12 cellular contexts compared by ENCODE assay signal in the genomic region with DNA sequence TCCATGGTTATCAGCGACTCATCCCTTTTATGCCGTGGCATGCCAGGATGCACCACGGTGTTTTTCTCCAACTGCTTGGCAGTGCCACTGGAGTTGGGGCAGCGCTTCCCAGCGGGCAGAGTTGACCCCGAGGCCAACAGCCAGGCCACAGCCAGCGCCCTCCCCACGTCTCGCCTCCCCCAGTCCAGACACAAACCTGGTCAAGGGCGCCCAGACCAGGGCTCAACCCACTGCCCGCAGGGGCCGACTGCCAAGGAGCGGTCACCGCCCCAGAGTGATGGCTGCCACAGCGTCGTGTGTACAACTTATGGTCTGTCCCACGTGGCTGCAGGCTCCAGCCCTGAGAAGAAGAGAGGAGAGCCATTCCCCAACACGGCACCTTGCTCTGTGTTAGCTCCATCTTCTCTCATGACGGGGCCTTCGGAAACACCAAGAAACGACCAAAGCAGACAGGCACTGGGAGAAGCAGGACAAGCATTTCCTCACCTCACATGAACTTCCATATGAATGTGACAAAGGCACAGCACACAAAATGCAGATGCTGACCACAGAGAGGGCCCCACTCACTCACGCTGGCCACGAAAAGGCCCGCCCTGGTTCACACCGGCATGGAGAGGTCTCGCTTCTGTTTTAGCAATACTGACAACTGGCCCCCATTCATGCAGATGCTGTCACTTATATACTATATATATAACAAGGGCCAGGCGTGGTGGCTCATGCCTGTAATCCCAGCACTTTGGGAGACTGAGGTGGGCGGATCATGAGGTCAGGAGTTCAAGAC. TPM values are rescaled to one million over a fixed set of nuclear protein-coding genes. Genes with fewer than 3 reads are reported as not detected.
DNase-seq lines count a peak whose midpoint lies in the region; ATAC-seq and TF ChIP-seq lines count a peak whose summit lies in the region.
"Had no signal": no experiment of that assay in that cellular context is flagged by ENCODE, and none has a peak within 500 bp of the region (broad histone marks: within the 10 kb centered on the region; RNA-seq: fewer than 3 reads in every experiment).

No MANE protein-coding gene starts in this region.

- H3K9me2 ChIP-seq in Loucy (replicated peaks; ENCODE audit: low read depth, low read length), result no peaks in the 10 kb centered on the region

- H3K27ac ChIP-seq in coronary artery, result no peak overlapping the region
- peak overlapping the region; percentile 50 to 83 (median 70) for H3K27ac ChIP-seq in spleen
- H3K27ac ChIP-seq: GM23248 had no signal

- no peak for DNase-seq in activated CD8-positive, alpha-beta memory T cell treated with anti-CD3 and anti-CD28 coated beads, Interleukin-2, amount 10 ng/mL, durations not matched to agents 7 days and 5 days
- no peak for DNase-seq in activated CD8-positive, alpha-beta memory T cell treated with anti-CD3 and anti-CD28 coated beads for 24 hours
- DNase-seq in coronary artery (ENCODE audit: low spot score) (no peak), spleen (no peak), SW 1271 (lab: John Stamatoyannopoulos, UW) (no peak), glutamatergic neuron (no peak)
- DNase-seq: GM23248, PC-9 had no signal

- no peaks in the 10 kb centered on the region for H3F3A ChIP-seq in Loucy (ENCODE audit: low read depth)

- intact Hi-C loops in spleen (cut with DNase I; ENCODE audit: low total_unique reads), result no loop called here

- H3K9me3 ChIP-seq in Loucy (ENCODE audit: insufficient read depth, low read depth, low read length), result no peaks in the 10 kb centered on the region
- no peaks in the 10 kb centered on the region for H3K9me3 ChIP-seq in spleen

- H3K4me3 Mint-ChIP-seq in activated CD8-positive, alpha-beta memory T cell treated with anti-CD3 and anti-CD28 coated beads, Interleukin-2, amount 10 ng/mL, durations not matched to agents 7 days and 5 days, result peak overlapping the region; percentile 0
- no peak overlapping the region for H3K4me3 Mint-ChIP-seq in glutamatergic neuron (ENCODE audit: unreplicated experiment)

- H3K79me2 ChIP-seq in Loucy (ENCODE audit: insufficient read depth, low read length), result peaks cover 54% of the 10 kb centered on the region; the same call in 1 of the 2 replicates

- H2AFZ ChIP-seq in Loucy (ENCODE audit: low read length), result no peak overlapping the region
- H2AFZ ChIP-seq: GM23248, PC-9 had no signal

- no peaks in the 10 kb centered on the region for H3K27me3 ChIP-seq in Loucy (ENCODE audit: insufficient read depth, low read length, poor library complexity, severe bottlenecking)
- H3K27me3 ChIP-seq in spleen (replicated peaks in 1 of 7), result no peaks in the 10 kb centered on the region

- H3K4me2 ChIP-seq in Loucy (ENCODE audit: low read depth, low read length, poor library complexity, severe bottlenecking), result peak overlapping the region; percentile 68

- H3K4me3 ChIP-seq in Loucy (ENCODE audit: low read length, poor library complexity, severe bottlenecking) (peak overlapping the region; percentile 65), coronary artery (peak overlapping the region; percentile 30), spleen (peak overlapping the region in 6 of 8 donors; percentile 24 to 62 (median 25))
- H3K4me3 ChIP-seq: GM23248, PC-9 had no signal

- H3K27me3 Mint-ChIP-seq in activated CD8-positive, alpha-beta memory T cell treated with anti-CD3 and anti-CD28 coated beads, Interleukin-2, amount 10 ng/mL, durations not matched to agents 7 days and 5 days, result peaks cover 11% of the 10 kb centered on the region
- H3K27me3 Mint-ChIP-seq in glutamatergic neuron (ENCODE audit: unreplicated experiment), result peaks cover 2% of the 10 kb centered on the region

- H3K36me3 Mint-ChIP-seq in activated CD8-positive, alpha-beta memory T cell treated with anti-CD3 and anti-CD28 coated beads, Interleukin-2, amount 10 ng/mL, durations not matched to agents 7 days and 5 days, result no peaks in the 10 kb centered on the region
- no peaks in the 10 kb centered on the region for H3K36me3 Mint-ChIP-seq in glutamatergic neuron (ENCODE audit: unreplicated experiment)

- H3K4me1 ChIP-seq in Loucy (ENCODE audit: insufficient read depth, low read length, poor library complexity, severe bottlenecking) (peaks cover 30% of the 10 kb centered on the region), spleen (peaks cover 21 to 97% (median 51%) of the 10 kb centered on the region in 6 donors)

- no peaks in the 10 kb centered on the region for H3K9me3 Mint-ChIP-seq in activated CD8-positive, alpha-beta memory T cell treated with anti-CD3 and anti-CD28 coated beads, Interleukin-2, amount 10 ng/mL, durations not matched to agents 7 days and 5 days (ENCODE audit: low read depth)
- H3K9me3 Mint-ChIP-seq in glutamatergic neuron (ENCODE audit: unreplicated experiment), result no peaks in the 10 kb centered on the region

- peaks cover 42% of the 10 kb centered on the region for H3K4me1 Mint-ChIP-seq in activated CD8-positive, alpha-beta memory T cell treated with anti-CD3 and anti-CD28 coated beads, Interleukin-2, amount 10 ng/mL, durations not matched to agents 7 days and 5 days
- H3K4me1 Mint-ChIP-seq in glutamatergic neuron (ENCODE audit: low read depth, unreplicated experiment), result peaks cover 2% of the 10 kb centered on the region

- H3K9ac ChIP-seq in Loucy (ENCODE audit: low read depth, low read length, poor library complexity, severe bottlenecking), result peak overlapping the region; percentile 52
- H3K9ac ChIP-seq: GM23248 had no signal

- no peaks in the 10 kb centered on the region for H3K36me3 ChIP-seq in Loucy (ENCODE audit: insufficient read depth, low read length)
- peaks cover 0 to 8% (median 3%) of the 10 kb centered on the region in 6 donors for H3K36me3 ChIP-seq in spleen

- WGBS in spleen, 5 donors, result 63 to 72% (median 68%) methylated on average over 24 to 28 of the region's 28 CpGs

- ATAC-seq in activated CD8-positive, alpha-beta memory T cell treated with anti-CD3 and anti-CD28 coated beads, Interleukin-2, amount 10 ng/mL, durations not matched to agents 7 days and 5 days, result no peak
- no peak for ATAC-seq in GM18519 (IDR thresholded peaks at IDR 0.05; ENCODE audit: low FRiP score, unreplicated experiment)
- ATAC-seq: left lobe of liver had no signal

- CTCF ChIA-PET in activated CD8-positive, alpha-beta memory T cell treated with anti-CD3 and anti-CD28 coated beads, Interleukin-2, amount 10 ng/mL, durations not matched to agents 7 days and 5 days (lab: Charles Lee), result no interaction called here

- no peaks in the 10 kb centered on the region for H4K20me1 ChIP-seq in Loucy (ENCODE audit: insufficient read depth, low read length, poor library complexity, severe bottlenecking)

- TF ChIP-seq CTCF in Loucy (conservative IDR thresholded peaks at IDR 0.05; ENCODE audit: low read length) (no peak), coronary artery (IDR thresholded peaks at IDR 0.05) (no peak), spleen (IDR thresholded peaks at IDR 0.05 in 8 of 11, conservative IDR thresholded peaks at IDR 0.05 in 3 of 11) (no peak), glutamatergic neuron (IDR thresholded peaks at IDR 0.05; ENCODE audit: partially characterized antibody, unreplicated experiment) (no peak)

- no peak for TF ChIP-seq POLR2A in spleen (IDR thresholded peaks at IDR 0.05)

- no peak overlapping the region for H3K27ac Mint-ChIP-seq in activated CD8-positive, alpha-beta memory T cell treated with anti-CD3 and anti-CD28 coated beads, Interleukin-2, amount 10 ng/mL, durations not matched to agents 7 days and 5 days
- no peak overlapping the region for H3K27ac Mint-ChIP-seq in glutamatergic neuron (ENCODE audit: unreplicated experiment)

RNA-seq across cellular contexts. Expression of gene AXIN1, which starts 27.0 kb away (rescaled TPM):
- total RNA-seq in activated CD8-positive, alpha-beta memory T cell treated with anti-CD3 and anti-CD28 coated beads, Interleukin-2, amount 10 ng/mL, durations not matched to agents 7 days and 5 days, result 10 to 100 TPM; 22.3 to 25.7 TPM
- 10 to 100 TPM; 22.6 to 27.3 (median 24.8) TPM for total RNA-seq in spleen
- polyA plus RNA-seq in spleen, result 10 to 100 TPM; 12.9 to 22.7 (median 13.6) TPM
- total RNA-seq in glutamatergic neuron (ENCODE audit: unreplicated experiment), result 16.4 TPM

RNA-seq across cellular contexts. Expression of gene PDIA2, which starts 42.6 kb away (rescaled TPM):
- not detected for total RNA-seq in activated CD8-positive, alpha-beta memory T cell treated with anti-CD3 and anti-CD28 coated beads, Interleukin-2, amount 10 ng/mL, durations not matched to agents 7 days and 5 days
- total RNA-seq in spleen (1 to 10 TPM in 1 of 7 donors, under 1 TPM in 2, not detected in 4; 0.28 to 1.1 (median 0.39) TPM), glutamatergic neuron (ENCODE audit: unreplicated experiment) (11.8 TPM)
- 1 to 10 TPM in 2 of 3 donors, under 1 TPM in 1; 0.67 to 2.4 (median 1.4) TPM for polyA plus RNA-seq in spleen
- total RNA-seq: GM23248, PC-9 had no signal
- polyA plus RNA-seq: GM23248 had no signal

RNA-seq across cellular contexts. Expression of gene MRPL28, which starts 44.8 kb away (rescaled TPM):
- total RNA-seq in activated CD8-positive, alpha-beta memory T cell treated with anti-CD3 and anti-CD28 coated beads, Interleukin-2, amount 10 ng/mL, durations not matched to agents 7 days and 5 days, result 10 to 100 TPM; 89.0 to 90.7 TPM
- 10 to 100 TPM; 38.0 to 64.1 (median 48.0) TPM for total RNA-seq in spleen
- 100 to 1,000 TPM in 1 of 3 donors, 10 to 100 TPM in 2; 85.0 to 108 (median 85.7) TPM for polyA plus RNA-seq in spleen
- total RNA-seq in glutamatergic neuron (ENCODE audit: unreplicated experiment), result 69.6 TPM

RNA-seq across cellular contexts. Expression of gene ARHGDIG, which starts 45.2 kb away (rescaled TPM):
- total RNA-seq in activated CD8-positive, alpha-beta memory T cell treated with anti-CD3 and anti-CD28 coated beads, Interleukin-2, amount 10 ng/mL, durations not matched to agents 7 days and 5 days, result not detected
- total RNA-seq in spleen (not detected), glutamatergic neuron (ENCODE audit: unreplicated experiment) (13.8 TPM)
- polyA plus RNA-seq in spleen, result under 1 TPM; 0.23 to 0.99 (median 0.26) TPM
- total RNA-seq: dermis microvascular lymphatic vessel endothelial cell, PC-9 had no signal

RNA-seq across cellular contexts. Expression of gene RGS11, which starts 49.8 kb away (rescaled TPM):
- not detected for total RNA-seq in activated CD8-positive, alpha-beta memory T cell treated with anti-CD3 and anti-CD28 coated beads, Interleukin-2, amount 10 ng/mL, durations not matched to agents 7 days and 5 days
- total RNA-seq in spleen (1 to 10 TPM; 1.0 to 5.4 (median 2.6) TPM), glutamatergic neuron (ENCODE audit: unreplicated experiment) (18.2 TPM)
- 1 to 10 TPM in 2 of 3 donors, under 1 TPM in 1; 0.79 to 5.2 (median 1.9) TPM for polyA plus RNA-seq in spleen
- total RNA-seq: PC-9 had no signal

Comparison
In these comparisons a context has a peak if more than half of its experiments do, and no peak if none do; other contexts are left out.
1. H3K27ac ChIP-seq: peak in spleen (8 of 8); none in coronary artery (0 of 2).
2. Peak in every context shown above with its lines, with median percentiles within 50 percentile points of each other: H3K4me3 ChIP-seq.